ENCODE assay signal across 21 cellular contexts in genomic region chr9:70091103-70091502, GRCh38. TPM values are rescaled to one million over a fixed set of nuclear protein-coding genes. Genes with fewer than 3 reads are reported as not detected.
DNase-seq lines count a peak whose midpoint lies in the region; ATAC-seq and TF ChIP-seq lines count a peak whose summit lies in the region.
"Had no signal": no experiment of that assay in that cellular context is flagged by ENCODE, and none has a peak within 500 bp of the region (broad histone marks: within the 10 kb centered on the region; RNA-seq: fewer than 3 reads in every experiment).

No MANE protein-coding gene starts in this region.

- no peaks in the 10 kb centered on the region for H3K36me3 ChIP-seq in gastroesophageal sphincter
- H3K36me3 ChIP-seq in rectal smooth muscle tissue (ENCODE audit: control insufficient read depth, insufficient read depth, low read length) = no peaks in the 10 kb centered on the region
- H3K36me3 ChIP-seq: MG63 had no signal

- intact Hi-C loops in left ventricle myocardium superior (cut with micrococcal nuclease) (no loop called here), Right ventricle myocardium superior (cut with DNase I) (no loop called here)

- no peak overlapping the region for H3K9ac ChIP-seq in rectal smooth muscle tissue (ENCODE audit: low read length)

- H3K27ac ChIP-seq in gastroesophageal sphincter (peak overlapping the region; percentile 49 to 79 (median 68)), rectal smooth muscle tissue (ENCODE audit: low read depth, low read length) (peak overlapping the region; percentile 60)
- H3K27ac ChIP-seq: RWPE1 had no signal

- H3K4me3 ChIP-seq in gastroesophageal sphincter = no peak overlapping the region
- no peak overlapping the region for H3K4me3 ChIP-seq in rectal smooth muscle tissue (ENCODE audit: low read length)
- H3K4me3 ChIP-seq: GM23338, MG63 had no signal

- DNase-seq in left ventricle myocardium superior (no peak), Right ventricle myocardium superior (no peak), activated gamma-delta T cell (lab: John Stamatoyannopoulos, UW) (no peak)
- DNase-seq in naive thymus-derived CD8-positive, alpha-beta T cell = no peak
- no peak for DNase-seq in activated CD4-positive, CD25-positive, alpha-beta regulatory T cell (lab: John Stamatoyannopoulos, UW)
- DNase-seq: Calu3, DMS79 treated with DMSO at 0.1 percent for 48 hours, GF-D8, H9, HFFc6, KBM-7, MG63, NCI-H446, NCI-H524 treated with DMSO at 0.1 percent for 48 hours, SIG-M5 had no signal

- no peak for TF ChIP-seq EP300 in gastroesophageal sphincter (IDR thresholded peaks at IDR 0.05)

- ATAC-seq in left ventricle myocardium superior (peak; percentile 44), Right ventricle myocardium superior (ENCODE audit: poor library complexity) (no peak), gastroesophageal sphincter (no peak)
- ATAC-seq in naive thymus-derived CD8-positive, alpha-beta T cell = no peak
- ATAC-seq: GM23338, Panc1 had no signal

- H3K9me3 Mint-ChIP-seq in naive thymus-derived CD8-positive, alpha-beta T cell = no peaks in the 10 kb centered on the region
- H3K9me3 Mint-ChIP-seq: GM23338, H9, HFFc6 had no signal

- peaks cover 0 to 8% (median 0%) of the 10 kb centered on the region in 3 donors for H3K36me3 Mint-ChIP-seq in naive thymus-derived CD8-positive, alpha-beta T cell

- H3K9me3 ChIP-seq in gastroesophageal sphincter = no peaks in the 10 kb centered on the region
- H3K9me3 ChIP-seq: MG63 had no signal

- H3K27me3 ChIP-seq in gastroesophageal sphincter (no peaks in the 10 kb centered on the region), rectal smooth muscle tissue (ENCODE audit: control insufficient read depth, insufficient read depth, low read length) (no peaks in the 10 kb centered on the region)
- H3K27me3 ChIP-seq: MG63 had no signal

- H3K4me1 ChIP-seq in gastroesophageal sphincter (peaks cover 14 to 98% (median 40%) of the 10 kb centered on the region in 3 donors), rectal smooth muscle tissue (ENCODE audit: control insufficient read depth, insufficient read depth, low read length) (peaks cover 38% of the 10 kb centered on the region)

- WGBS in gastroesophageal sphincter (ENCODE audit: low coverage in 1 of 2), 2 donors = 35 to 50% methylated on average over 2 of the region's 2 CpGs

- TF ChIP-seq CTCF in gastroesophageal sphincter (IDR thresholded peaks at IDR 0.05) = no peak

- H3K4me1 Mint-ChIP-seq in naive thymus-derived CD8-positive, alpha-beta T cell = no peaks in the 10 kb centered on the region
- H3K4me1 Mint-ChIP-seq: GM23338, H9 had no signal

- no peak overlapping the region for H3K4me3 Mint-ChIP-seq in naive thymus-derived CD8-positive, alpha-beta T cell
- H3K4me3 Mint-ChIP-seq: GM23338, H9, HFFc6 had no signal

- POLR2A ChIA-PET in naive thymus-derived CD8-positive, alpha-beta T cell (lab: Charles Lee) = no interaction called here

- no peak for TF ChIP-seq POLR2A in gastroesophageal sphincter (IDR thresholded peaks at IDR 0.05)

- no peak overlapping the region for H3K27ac Mint-ChIP-seq in naive thymus-derived CD8-positive, alpha-beta T cell
- H3K27ac Mint-ChIP-seq: GM23338, H9, HFFc6 had no signal

- H3K27me3 Mint-ChIP-seq in naive thymus-derived CD8-positive, alpha-beta T cell = peaks cover 6 to 36% (median 11%) of the 10 kb centered on the region in 5 donors

RNA-seq across cellular contexts. Expression of gene MAMDC2, which starts 47.5 kb away (rescaled TPM):
- total RNA-seq in left ventricle myocardium superior = 8.9 TPM
- 10.0 TPM for total RNA-seq in Right ventricle myocardium superior
- total RNA-seq in gastroesophageal sphincter = 100 to 1,000 TPM in 3 of 4 donors, 10 to 100 TPM in 1; 96.5 to 192 (median 140) TPM
- total RNA-seq in naive thymus-derived CD8-positive, alpha-beta T cell = not detected
- polyA plus RNA-seq in naive thymus-derived CD8-positive, alpha-beta T cell = under 1 TPM in 1 of 3 donors, not detected in 2; 0.19 TPM
- total RNA-seq: OCI-LY7 had no signal
